ENCODE assay signal across 1 cellular context in genomic region chr12:53063708-53064612, GRCh38.
TF ChIP-seq lines count a peak whose summit lies in the region.

No MANE protein-coding gene starts in this region.

TF ChIP-seq in HepG2, 621 proteins besides CTCF, POLR2A, EP300 and RAD21:
- TF ChIP-seq POLR2AphosphoS5 (IDR thresholded peaks at IDR 0.05; ENCODE audit: low read depth, low read length) (peak; percentile 2; the same call in 1 of the 2 replicates), SP140L (CRISPR knock-in tag; IDR thresholded peaks at IDR 0.05; ENCODE audit: borderline replicate concordance) (no peak)
